Comparison of ENCODE assay signal across 14 cellular contexts in genomic region chr11:100525635-100526034, GRCh38.
A peak's percentile ranks its signal among the peaks of the same experiment; 100 is the strongest.
DNase-seq lines count a peak whose midpoint lies in the region; ATAC-seq, FAIRE-seq and TF ChIP-seq lines count a peak whose summit lies in the region.
"Had no signal": no experiment of that assay in that cellular context is flagged by ENCODE, and none has a peak within 500 bp of the region (broad histone marks: within the 10 kb centered on the region; RNA-seq: fewer than 3 reads in every experiment).

No MANE protein-coding gene starts in this region.

- H3K79me2 ChIP-seq in OCI-LY1 (ENCODE audit: insufficient read depth, low read length), result no peaks in the 10 kb centered on the region

- FAIRE-seq in small intestine (lab: Jason Lieb, UNC), result no peak

- H4K20me1 ChIP-seq in OCI-LY1 (ENCODE audit: insufficient read depth, low read length), result no peaks in the 10 kb centered on the region

- TF ChIP-seq CTCF in BE2C (IDR thresholded peaks at IDR 0.05; ENCODE audit: low read depth, low read length) (peak; percentile 53), GM20000 (IDR thresholded peaks at IDR 0.05; ENCODE audit: extremely low read depth, missing control alignments) (peak; percentile 28), OCI-LY1 (IDR thresholded peaks at IDR 0.05; ENCODE audit: low read length) (peak; percentile 64), foreskin keratinocyte (conservative IDR thresholded peaks at IDR 0.05) (peak; percentile 48), spleen (IDR thresholded peaks at IDR 0.05 in 8 of 11, conservative IDR thresholded peaks at IDR 0.05 in 3 of 11) (no peak)

- H3K4me3 ChIP-seq in BE2C (ENCODE audit: low read depth, low read length) (no peak overlapping the region), OCI-LY1 (ENCODE audit: low read depth, low read length, poor library complexity, severe bottlenecking) (no peak overlapping the region), spleen (no peak overlapping the region), small intestine (ENCODE audit: low read depth in 1 of 2, low read length in 2 of 2) (no peak overlapping the region)
- H3K4me3 ChIP-seq: dorsolateral prefrontal cortex, gastroesophageal sphincter, vagina had no signal

- H3K27ac ChIP-seq in OCI-LY1 (ENCODE audit: low read depth, low read length, poor library complexity, severe bottlenecking) (no peak overlapping the region), foreskin keratinocyte (no peak overlapping the region), spleen (no peak overlapping the region), small intestine (ENCODE audit: low read depth in 1 of 2, low read length in 1 of 2) (no peak overlapping the region)
- H3K27ac ChIP-seq: dorsolateral prefrontal cortex, gastroesophageal sphincter, vagina had no signal

- DNase-seq in BE2C (peak; percentile 15), GM20000 (ENCODE audit: low spot score) (no peak), foreskin keratinocyte (no peak), spleen (no peak), cardiac septum (ENCODE audit: low spot score) (no peak), small intestine (no peak)
- DNase-seq: dorsolateral prefrontal cortex; occipital lobe; stimulated activated CD4-positive, alpha-beta T cell treated with anti-CD3 and anti-CD28 coated beads, Interleukin-15, amount 100 ng/mL, for 24 hours had no signal

- ATAC-seq in foreskin keratinocyte (no peak), GM18498 (IDR thresholded peaks at IDR 0.05; ENCODE audit: unreplicated experiment) (no peak)
- ATAC-seq: gastroesophageal sphincter, Right ventricle myocardium inferior had no signal

- H3K9me3 ChIP-seq in BE2C (no peaks in the 10 kb centered on the region), OCI-LY1 (ENCODE audit: low read length) (no peaks in the 10 kb centered on the region), spleen (peaks cover 5 to 56% (median 33%) of the 10 kb centered on the region in 8 donors), small intestine (ENCODE audit: control insufficient read depth, low read depth) (no peaks in the 10 kb centered on the region)
- H3K9me3 ChIP-seq: vagina had no signal

- no peak overlapping the region for H2AFZ ChIP-seq in OCI-LY1 (ENCODE audit: low read length)

- H3K36me3 ChIP-seq in BE2C, result no peaks in the 10 kb centered on the region
- no peaks in the 10 kb centered on the region for H3K36me3 ChIP-seq in OCI-LY1 (ENCODE audit: insufficient read depth, low read length)
- H3K36me3 ChIP-seq in spleen, result no peaks in the 10 kb centered on the region
- no peaks in the 10 kb centered on the region for H3K36me3 ChIP-seq in small intestine (ENCODE audit: control insufficient read depth in 2 of 2, insufficient read depth in 2 of 2, low read length in 2 of 2)
- H3K36me3 ChIP-seq: gastroesophageal sphincter, vagina had no signal

- no peak for TF ChIP-seq POLR2A in spleen (IDR thresholded peaks at IDR 0.05)

- no peak overlapping the region for H3K4me2 ChIP-seq in OCI-LY1 (ENCODE audit: low read length)

- WGBS in spleen, 5 donors, result 33 to 40% (median 35%) methylated on average over 2 of the region's 2 CpGs
- 25 to 30% (median 26%) methylated on average over 2 of the region's 2 CpGs for WGBS in small intestine, 3 donors

- intact Hi-C loops in spleen (cut with DNase I; ENCODE audit: low total_unique reads) (no loop called here), cardiac septum (cut with DNase I) (no loop called here)

- H3K27me3 ChIP-seq in BE2C (no peaks in the 10 kb centered on the region), OCI-LY1 (ENCODE audit: insufficient read depth, low read length) (no peaks in the 10 kb centered on the region), foreskin keratinocyte (no peaks in the 10 kb centered on the region), spleen (replicated peaks in 1 of 7) (no peaks in the 10 kb centered on the region), small intestine (ENCODE audit: control insufficient read depth in 2 of 2, insufficient read depth in 2 of 2, low read length in 2 of 2) (no peaks in the 10 kb centered on the region)
- H3K27me3 ChIP-seq: dorsolateral prefrontal cortex, gastroesophageal sphincter, vagina had no signal

- H3K9ac ChIP-seq in OCI-LY1 (ENCODE audit: low read length), result no peak overlapping the region

- H3F3A ChIP-seq in OCI-LY1 (ENCODE audit: insufficient read depth, low read length), result no peaks in the 10 kb centered on the region

- H3K4me1 ChIP-seq in BE2C (no peaks in the 10 kb centered on the region), OCI-LY1 (ENCODE audit: insufficient read depth, low read length, severe bottlenecking) (no peaks in the 10 kb centered on the region), foreskin keratinocyte (no peaks in the 10 kb centered on the region), spleen (no peaks in the 10 kb centered on the region), small intestine (ENCODE audit: control insufficient read depth in 2 of 2, insufficient read depth in 1 of 2, low read depth in 1 of 2, low read length in 1 of 2) (no peaks in the 10 kb centered on the region)
- H3K4me1 ChIP-seq: gastroesophageal sphincter, vagina had no signal

- no peaks in the 10 kb centered on the region for H3K9me2 ChIP-seq in OCI-LY1 (ENCODE audit: low read depth, low read length)

Comparison
In these comparisons a context has a peak if more than half of its experiments do, and no peak if none do; other contexts are left out.
1. CTCF ChIP-seq: peak in BE2C (single experiment), GM20000 (single experiment), OCI-LY1 (single experiment) and foreskin keratinocyte (single experiment); none in spleen (0 of 11).